ENCODE assay signal across 10 cellular contexts in genomic region chr6:25147191-25147590, GRCh38.
DNase-seq lines count a peak whose midpoint lies in the region; ATAC-seq and TF ChIP-seq lines count a peak whose summit lies in the region.
"Had no signal": no experiment of that assay in that cellular context is flagged by ENCODE, and none has a peak within 500 bp of the region (broad histone marks: within the 10 kb centered on the region; RNA-seq: fewer than 3 reads in every experiment).

No MANE protein-coding gene starts in this region.

- H3K4me1 ChIP-seq in vagina = no peaks in the 10 kb centered on the region

- H3K36me3 ChIP-seq in vagina = no peaks in the 10 kb centered on the region

- peaks cover 24% of the 10 kb centered on the region for H3K9me3 Mint-ChIP-seq in activated CD4-positive, alpha-beta T cell treated with anti-CD3 and anti-CD28 coated beads, Interleukin-2, amount 10 ng/mL, durations not matched to agents 24 days and 14 days
- peaks cover 0 to 4% of the 10 kb centered on the region in 2 donors for H3K9me3 Mint-ChIP-seq in stimulated activated naive B cell treated with anti-CD40 and anti-IgM and Interleukin-4, amounts not matched to agents 10 μg/mL and 1 μg/mL and 100 μg/mL, for 72 hours

- peaks cover 53% of the 10 kb centered on the region for H3K36me3 Mint-ChIP-seq in activated CD4-positive, alpha-beta T cell treated with anti-CD3 and anti-CD28 coated beads, Interleukin-2, amount 10 ng/mL, durations not matched to agents 24 days and 14 days (ENCODE audit: low read depth)
- H3K36me3 Mint-ChIP-seq in stimulated activated naive B cell treated with anti-CD40 and anti-IgM and Interleukin-4, amounts not matched to agents 10 μg/mL and 1 μg/mL and 100 μg/mL, for 72 hours = peaks cover 2 to 4% of the 10 kb centered on the region in 2 donors
- H3K36me3 Mint-ChIP-seq: brain had no signal

- no peaks in the 10 kb centered on the region for H3K9me3 ChIP-seq in vagina

- ATAC-seq in HG02642 (IDR thresholded peaks at IDR 0.05; ENCODE audit: poor library complexity, unreplicated experiment) = peak; percentile 97
- ATAC-seq in stimulated activated naive B cell treated with anti-CD40 and anti-IgM and Interleukin-4, amounts not matched to agents 10 μg/mL and 1 μg/mL and 100 μg/mL, for 72 hours (replicated peaks) = peak; percentile 99

- DNase-seq in activated CD4-positive, alpha-beta T cell treated with anti-CD3 and anti-CD28 coated beads, Interleukin-2, amount 10 ng/mL, durations not matched to agents 24 days and 14 days = no peak
- DNase-seq in activated CD4-positive, alpha-beta T cell treated with anti-CD3 and anti-CD28 coated beads, Interleukin-2, amount 50 U/mL, for 1 hour = no peak
- DNase-seq in KBM-7 (peak; percentile 44), vagina (ENCODE audit: extremely low spot score in 2 of 2) (no peak), EL (no peak)
- no peak for DNase-seq in stimulated activated naive B cell treated with anti-CD40 and anti-IgM and Interleukin-4, amounts not matched to agents 10 μg/mL and 1 μg/mL and 100 μg/mL, for 72 hours
- no peak for DNase-seq in activated CD8-positive, alpha-beta memory T cell treated with anti-CD3 and anti-CD28 coated beads for 24 hours
- DNase-seq: NCI-H2081 had no signal

- TF ChIP-seq POLR2A in vagina (IDR thresholded peaks at IDR 0.05) = no peak

- H3K27me3 ChIP-seq in vagina = no peaks in the 10 kb centered on the region

- intact Hi-C loops in activated CD4-positive, alpha-beta T cell treated with anti-CD3 and anti-CD28 coated beads, Interleukin-2, amount 10 ng/mL, durations not matched to agents 24 days and 14 days (cut with micrococcal nuclease) = loop anchor here (1.0 kb wide), 2 partner anchors 9 to 19 kb away; no protein-coding TSS in a partner anchor
- intact Hi-C loops in vagina (cut with DNase I) = no loop called here

- H3K27me3 Mint-ChIP-seq in activated CD4-positive, alpha-beta T cell treated with anti-CD3 and anti-CD28 coated beads, Interleukin-2, amount 10 ng/mL, durations not matched to agents 24 days and 14 days = no peaks in the 10 kb centered on the region
- no peaks in the 10 kb centered on the region for H3K27me3 Mint-ChIP-seq in stimulated activated naive B cell treated with anti-CD40 and anti-IgM and Interleukin-4, amounts not matched to agents 10 μg/mL and 1 μg/mL and 100 μg/mL, for 72 hours

- TF ChIP-seq CTCF in vagina (IDR thresholded peaks at IDR 0.05) = no peak

- H3K4me1 Mint-ChIP-seq in activated CD4-positive, alpha-beta T cell treated with anti-CD3 and anti-CD28 coated beads, Interleukin-2, amount 10 ng/mL, durations not matched to agents 24 days and 14 days = peaks cover 64% of the 10 kb centered on the region
- peaks cover 11 to 25% of the 10 kb centered on the region in 2 donors for H3K4me1 Mint-ChIP-seq in stimulated activated naive B cell treated with anti-CD40 and anti-IgM and Interleukin-4, amounts not matched to agents 10 μg/mL and 1 μg/mL and 100 μg/mL, for 72 hours
- H3K4me1 Mint-ChIP-seq: brain had no signal

- peak overlapping the region; percentile 79 for H3K27ac Mint-ChIP-seq in activated CD4-positive, alpha-beta T cell treated with anti-CD3 and anti-CD28 coated beads, Interleukin-2, amount 10 ng/mL, durations not matched to agents 24 days and 14 days
- no peak overlapping the region for H3K27ac Mint-ChIP-seq in stimulated activated naive B cell treated with anti-CD40 and anti-IgM and Interleukin-4, amounts not matched to agents 10 μg/mL and 1 μg/mL and 100 μg/mL, for 72 hours
- H3K27ac Mint-ChIP-seq: brain had no signal

- no peak overlapping the region for H3K4me3 ChIP-seq in vagina

- in situ Hi-C loops in KBM-7 (cut with MboI; ENCODE audit: low pct_unique_long_range_greater_than_20kb, low sequenced_read_pairs) = no loop called here

- H3K27ac ChIP-seq in vagina = no peak overlapping the region

- H3K4me3 Mint-ChIP-seq in activated CD4-positive, alpha-beta T cell treated with anti-CD3 and anti-CD28 coated beads, Interleukin-2, amount 10 ng/mL, durations not matched to agents 24 days and 14 days = peak overlapping the region; percentile 53
- peak overlapping the region in 1 of 2 donors; percentile 14 for H3K4me3 Mint-ChIP-seq in stimulated activated naive B cell treated with anti-CD40 and anti-IgM and Interleukin-4, amounts not matched to agents 10 μg/mL and 1 μg/mL and 100 μg/mL, for 72 hours
- H3K4me3 Mint-ChIP-seq: brain had no signal
